In genomic region chr6:12593720-12594540, GRCh38 we compare ENCODE assay signal across 20 cellular contexts.
DNase-seq lines count a peak whose midpoint lies in the region; ATAC-seq and TF ChIP-seq lines count a peak whose summit lies in the region.
"Had no signal": no experiment of that assay in that cellular context is flagged by ENCODE, and none has a peak within 500 bp of the region (broad histone marks: within the 10 kb centered on the region; RNA-seq: fewer than 3 reads in every experiment).

No MANE protein-coding gene starts in this region.

- H3K27me3 ChIP-seq in endodermal cell (ENCODE audit: control insufficient read depth, insufficient read depth, low read length, poor library complexity, severe bottlenecking), result no peaks in the 10 kb centered on the region
- H3K27me3 ChIP-seq: adrenal gland, esophagus squamous epithelium, sigmoid colon had no signal

- no peak for TF ChIP-seq CTCF in endodermal cell (conservative IDR thresholded peaks at IDR 0.05)

- H3K9me3 Mint-ChIP-seq in IgD-negative memory B cell, result no peaks in the 10 kb centered on the region
- H3K9me3 Mint-ChIP-seq in endodermal cell, result no peaks in the 10 kb centered on the region
- H3K9me3 Mint-ChIP-seq in activated CD4-positive, alpha-beta memory T cell treated with anti-CD3 and anti-CD28 coated beads for 36 hours, result no peaks in the 10 kb centered on the region
- H3K9me3 Mint-ChIP-seq: activated CD8-positive, alpha-beta T cell treated with anti-CD3 and anti-CD28 coated beads for 36 hours; stimulated activated naive B cell treated with anti-CD40 and anti-IgM and Interleukin-4, amounts not matched to agents 10 μg/mL and 1 μg/mL and 100 μg/mL, for 72 hours had no signal

- H3K4me3 ChIP-seq in endodermal cell (ENCODE audit: low read length), result no peak overlapping the region
- H3K4me3 ChIP-seq: adrenal gland, coronary artery, esophagus squamous epithelium, sigmoid colon had no signal

- H3K9ac ChIP-seq in endodermal cell (ENCODE audit: extremely low read depth, low read length, poor library complexity, severe bottlenecking), result no peak overlapping the region

- H3K36me3 Mint-ChIP-seq in IgD-negative memory B cell (peaks cover 1% of the 10 kb centered on the region), endodermal cell (ENCODE audit: low read depth) (no peaks in the 10 kb centered on the region)
- H3K36me3 Mint-ChIP-seq in activated CD4-positive, alpha-beta memory T cell treated with anti-CD3 and anti-CD28 coated beads for 36 hours, result no peaks in the 10 kb centered on the region
- H3K36me3 Mint-ChIP-seq: stimulated activated naive B cell treated with anti-CD40 and anti-IgM and Interleukin-4, amounts not matched to agents 10 μg/mL and 1 μg/mL and 100 μg/mL, for 72 hours had no signal

- H3K27me3 Mint-ChIP-seq in IgD-negative memory B cell, result no peaks in the 10 kb centered on the region
- H3K27me3 Mint-ChIP-seq in endodermal cell (ENCODE audit: insufficient read depth), result no peaks in the 10 kb centered on the region
- peaks cover 12% of the 10 kb centered on the region for H3K27me3 Mint-ChIP-seq in activated CD4-positive, alpha-beta memory T cell treated with anti-CD3 and anti-CD28 coated beads for 36 hours
- H3K27me3 Mint-ChIP-seq: stimulated activated naive B cell treated with anti-CD40 and anti-IgM and Interleukin-4, amounts not matched to agents 10 μg/mL and 1 μg/mL and 100 μg/mL, for 72 hours had no signal

- DNase-seq in endodermal cell (peak; percentile 59), renal cortical epithelial cell (ENCODE audit: low read depth) (peak; percentile 99), NCI-H128 (lab: John Stamatoyannopoulos, UW; ENCODE audit: unreplicated experiment) (no peak), NCI-H2107 treated with DMSO at 0.1 percent for 48 hours (lab: John Stamatoyannopoulos, UW; ENCODE audit: unreplicated experiment) (no peak)
- no peak for DNase-seq in activated CD4-positive, alpha-beta memory T cell treated with anti-CD3 and anti-CD28 coated beads for 36 hours
- DNase-seq: activated CD8-positive, alpha-beta T cell treated with anti-CD3 and anti-CD28 coated beads for 36 hours; esophagus squamous epithelium; hypothalamus; NCI-H1092; NCI-H69; sigmoid colon; stimulated activated naive B cell treated with anti-CD40 and anti-IgM and Interleukin-4, amounts not matched to agents 10 μg/mL and 1 μg/mL and 100 μg/mL, for 72 hours; T-helper 9 cell had no signal

- H3K4me1 Mint-ChIP-seq in IgD-negative memory B cell, result peaks cover 1 to 27% (median 14%) of the 10 kb centered on the region in 3 donors
- H3K4me1 Mint-ChIP-seq in endodermal cell, result peaks cover 8% of the 10 kb centered on the region
- no peaks in the 10 kb centered on the region for H3K4me1 Mint-ChIP-seq in activated CD4-positive, alpha-beta memory T cell treated with anti-CD3 and anti-CD28 coated beads for 36 hours (ENCODE audit: low read depth)
- H3K4me1 Mint-ChIP-seq: neural crest cell had no signal

- intact Hi-C loops in activated CD4-positive, alpha-beta memory T cell treated with anti-CD3 and anti-CD28 coated beads for 36 hours (cut with micrococcal nuclease), result no loop called here

- POLR2A ChIA-PET in activated CD4-positive, alpha-beta memory T cell treated with anti-CD3 and anti-CD28 coated beads for 36 hours (lab: Charles Lee), result no interaction called here

- 94% methylated on average over 10 to 12 of the region's 12 CpGs for WGBS in endodermal cell (ENCODE audit: insufficient coverage in 1 of 2, insufficient read length in 1 of 2), 2 experiments

- H3K4me1 ChIP-seq in endodermal cell (ENCODE audit: control insufficient read depth, insufficient read depth, low read length), result no peaks in the 10 kb centered on the region
- H3K4me1 ChIP-seq: esophagus squamous epithelium, sigmoid colon had no signal

- CTCF ChIA-PET in activated CD4-positive, alpha-beta memory T cell treated with anti-CD3 and anti-CD28 coated beads for 36 hours (lab: Charles Lee), result interaction anchor here (0.5 kb wide), 1 partner anchor 8 kb away, joined by 3 read pairs; no protein-coding TSS in a partner anchor

- H3K36me3 ChIP-seq in endodermal cell (ENCODE audit: control insufficient read depth, insufficient read depth, low read length), result no peaks in the 10 kb centered on the region
- H3K36me3 ChIP-seq: adrenal gland, esophagus squamous epithelium, sigmoid colon had no signal

- peak overlapping the region in 2 of 3 donors; percentile 78 to 85 for H3K27ac Mint-ChIP-seq in IgD-negative memory B cell
- H3K27ac Mint-ChIP-seq in endodermal cell, result no peak overlapping the region
- H3K27ac Mint-ChIP-seq in activated CD4-positive, alpha-beta memory T cell treated with anti-CD3 and anti-CD28 coated beads for 36 hours, result no peak overlapping the region
- H3K27ac Mint-ChIP-seq: activated CD8-positive, alpha-beta T cell treated with anti-CD3 and anti-CD28 coated beads for 36 hours; stimulated activated naive B cell treated with anti-CD40 and anti-IgM and Interleukin-4, amounts not matched to agents 10 μg/mL and 1 μg/mL and 100 μg/mL, for 72 hours had no signal

- H3K9me3 ChIP-seq in endodermal cell (ENCODE audit: control insufficient read depth, low read length), result no peaks in the 10 kb centered on the region
- H3K9me3 ChIP-seq: adrenal gland, esophagus squamous epithelium, sigmoid colon had no signal

- H3K27ac ChIP-seq in endodermal cell (ENCODE audit: low read depth, low read length), result no peak overlapping the region
- H3K27ac ChIP-seq: coronary artery, esophagus squamous epithelium, RWPE1, sigmoid colon had no signal

- H3K4me3 Mint-ChIP-seq in IgD-negative memory B cell, result peak overlapping the region in 3 of 4 donors; percentile 7 to 85 (median 84)
- H3K4me3 Mint-ChIP-seq in endodermal cell, result no peak overlapping the region
- H3K4me3 Mint-ChIP-seq in activated CD4-positive, alpha-beta memory T cell treated with anti-CD3 and anti-CD28 coated beads for 36 hours, result no peak overlapping the region
- H3K4me3 Mint-ChIP-seq: activated CD8-positive, alpha-beta T cell treated with anti-CD3 and anti-CD28 coated beads for 36 hours; neural crest cell; stimulated activated naive B cell treated with anti-CD40 and anti-IgM and Interleukin-4, amounts not matched to agents 10 μg/mL and 1 μg/mL and 100 μg/mL, for 72 hours had no signal

- ATAC-seq in GM18861 (IDR thresholded peaks at IDR 0.05; ENCODE audit: unreplicated experiment) (peak; percentile 46), GM21526 (IDR thresholded peaks at IDR 0.05; ENCODE audit: low FRiP score, unreplicated experiment) (no peak)
- ATAC-seq: activated CD8-positive, alpha-beta T cell treated with anti-CD3 and anti-CD28 coated beads for 36 hours; stimulated activated naive B cell treated with anti-CD40 and anti-IgM and Interleukin-4, amounts not matched to agents 10 μg/mL and 1 μg/mL and 100 μg/mL, for 72 hours had no signal

Comparison
In these comparisons a context has a peak if more than half of its experiments do, and no peak if none do; other contexts are left out.
1. H3K27ac Mint-ChIP-seq: peak in IgD-negative memory B cell (2 of 3); none in endodermal cell (single experiment) and activated CD4-positive, alpha-beta memory T cell treated with anti-CD3 and anti-CD28 coated beads for 36 hours (single experiment).
2. H3K4me3 Mint-ChIP-seq: peak in IgD-negative memory B cell (3 of 4); none in endodermal cell (single experiment) and activated CD4-positive, alpha-beta memory T cell treated with anti-CD3 and anti-CD28 coated beads for 36 hours (single experiment).
3. DNase-seq: peak in endodermal cell (single experiment) and renal cortical epithelial cell (single experiment); none in NCI-H128 (single experiment), activated CD4-positive, alpha-beta memory T cell treated with anti-CD3 and anti-CD28 coated beads for 36 hours (single experiment) and NCI-H2107 treated with DMSO at 0.1 percent for 48 hours (single experiment).